Comparison of ENCODE assay signal across 13 cellular contexts in genomic region chr3:65245133-65246076, GRCh38.
DNase-seq lines count a peak whose midpoint lies in the region; ATAC-seq and TF ChIP-seq lines count a peak whose summit lies in the region.
"Had no signal": no experiment of that assay in that cellular context is flagged by ENCODE, and none has a peak within 500 bp of the region (broad histone marks: within the 10 kb centered on the region; RNA-seq: fewer than 3 reads in every experiment).

No MANE protein-coding gene starts in this region.

- H3K27ac ChIP-seq in IMR-90 (ENCODE audit: insufficient read depth, low read length) (no peak overlapping the region), suprapubic skin (no peak overlapping the region), MM.1S (ENCODE audit: low read length) (no peak overlapping the region)
- H3K27ac ChIP-seq: neutrophil had no signal

- dilution Hi-C loops in IMR-90 (cut with HindIII; ENCODE audit: low sequenced_read_pairs, unreplicated experiment): no loop called here

- H3K79me2 ChIP-seq in MM.1S (ENCODE audit: low read length): no peaks in the 10 kb centered on the region

- H3K36me3 ChIP-seq in IMR-90 (ENCODE audit: control insufficient read depth, insufficient read depth, low read length): no peaks in the 10 kb centered on the region
- H3K36me3 ChIP-seq in suprapubic skin: no peaks in the 10 kb centered on the region
- H3K36me3 ChIP-seq in MM.1S (replicated peaks; ENCODE audit: insufficient read depth, low read length): no peaks in the 10 kb centered on the region
- H3K36me3 ChIP-seq: neutrophil had no signal

- no peak overlapping the region for H3K4ac ChIP-seq in IMR-90 (ENCODE audit: low read depth, low read length)

- H3K9me3 ChIP-seq in IMR-90 (ENCODE audit: control insufficient read depth, insufficient read depth, low read length): no peaks in the 10 kb centered on the region
- H3K9me3 ChIP-seq in suprapubic skin: no peaks in the 10 kb centered on the region
- no peaks in the 10 kb centered on the region for H3K9me3 ChIP-seq in MM.1S (replicated peaks; ENCODE audit: insufficient read depth, low read length)
- H3K9me3 ChIP-seq: neutrophil had no signal

- H3F3A ChIP-seq in MM.1S (ENCODE audit: insufficient read depth, low read length): no peaks in the 10 kb centered on the region

- 60% methylated on average over 1 of the region's 9 CpGs; no CpG with 5 or more reads in 1 of the 2 experiments for WGBS in IMR-90 (ENCODE audit: extremely low coverage in 2 of 2, insufficient read length in 1 of 2), 2 experiments
- WGBS in suprapubic skin: 40% methylated on average over 9 of the region's 9 CpGs

- CTCF ChIA-PET in IMR-90 (lab: Yijun Ruan, JAX): no interaction called here

- H4K5ac ChIP-seq in IMR-90 (ENCODE audit: low read depth, low read length): no peak overlapping the region

- no peak overlapping the region for H4K8ac ChIP-seq in IMR-90 (ENCODE audit: low read depth in 2 of 2, low read length in 2 of 2)

- H2AK9ac ChIP-seq in IMR-90 (replicated peaks; ENCODE audit: low read depth, low read length, poor library complexity): no peak overlapping the region

- DNase-seq in IMR-90 (peak; percentile 1), astrocyte of the hippocampus (ENCODE audit: low read depth, low spot score) (peak; percentile 64), iris pigment epithelial cell (ENCODE audit: low read depth) (peak; percentile 6), suprapubic skin (ENCODE audit: low spot score in 2 of 2) (no peak), MM.1S (no peak)
- no peak for DNase-seq in activated T-cell treated with anti-CD3 and anti-CD28 coated beads, Interleukin-2, amount 50 U/mL, for 24 hours
- no peak for DNase-seq in activated naive CD4-positive, alpha-beta T cell treated with anti-CD3 and anti-CD28 coated beads, Interleukin-2, amount 50 U/mL, for 16 hours
- DNase-seq: activated T-cell treated with anti-CD3 and anti-CD28 coated beads, Interleukin-2, amount 50 U/mL, for 48 hours; NCI-H1930; stimulated activated CD8-positive, alpha-beta memory T cell treated with anti-CD3 and anti-CD28 coated beads, Interleukin-4, amount 100 ng/mL, for 48 hours; T-helper 1 cell had no signal

- no peak overlapping the region for H2BK15ac ChIP-seq in IMR-90 (ENCODE audit: low read depth, low read length)

- no peaks in the 10 kb centered on the region for H3K9me3 Mint-ChIP-seq in activated T-cell treated with anti-CD3 and anti-CD28 coated beads, Interleukin-2, amount 50 U/mL, for 24 hours

- TF ChIP-seq POLR2A in IMR-90 (IDR thresholded peaks at IDR 0.05; ENCODE audit: low read depth, low read length): no peak
- no peak for TF ChIP-seq POLR2A in suprapubic skin (IDR thresholded peaks at IDR 0.05)

- H3K9me1 ChIP-seq in IMR-90 (ENCODE audit: insufficient read depth, low read length): no peaks in the 10 kb centered on the region

- no peaks in the 10 kb centered on the region for H3K36me3 Mint-ChIP-seq in activated T-cell treated with anti-CD3 and anti-CD28 coated beads, Interleukin-2, amount 50 U/mL, for 24 hours (ENCODE audit: low read depth)

- H3K79me1 ChIP-seq in IMR-90 (ENCODE audit: low read depth in 1 of 2, low read length in 2 of 2): no peaks in the 10 kb centered on the region

- peak; percentile 25; the same call in 1 of the 2 replicates for TF ChIP-seq RAD21 in IMR-90 (IDR thresholded peaks at IDR 0.05; ENCODE audit: low read length)

- intact Hi-C loops in IMR-90 (cut with micrococcal nuclease): loop anchor here (1.0 kb wide), 1 partner anchor 712 kb away; no protein-coding TSS in a partner anchor

- H3K9me2 ChIP-seq in MM.1S (replicated peaks; ENCODE audit: insufficient read depth, low read length): no peaks in the 10 kb centered on the region

- no peak for TF ChIP-seq EP300 in suprapubic skin (IDR thresholded peaks at IDR 0.05)

- H2BK120ac ChIP-seq in IMR-90 (ENCODE audit: low read depth, low read length): no peak overlapping the region

- H3K56ac ChIP-seq in IMR-90 (ENCODE audit: extremely low read depth, insufficient read depth, low read length): no peak overlapping the region

- H2AFZ ChIP-seq in IMR-90 (replicated peaks; ENCODE audit: low read length, poor library complexity) (no peak overlapping the region), MM.1S (ENCODE audit: low read length) (no peak overlapping the region)

- no peak overlapping the region for H3K27ac Mint-ChIP-seq in activated T-cell treated with anti-CD3 and anti-CD28 coated beads, Interleukin-2, amount 50 U/mL, for 24 hours

- H2BK5ac ChIP-seq in IMR-90 (ENCODE audit: low read depth, low read length, poor library complexity, severe bottlenecking): no peak overlapping the region

- H2BK20ac ChIP-seq in IMR-90 (ENCODE audit: low read depth, low read length): no peak overlapping the region

- H4K91ac ChIP-seq in IMR-90 (ENCODE audit: insufficient read depth, low read depth, low read length): no peak overlapping the region

- H3K4me2 ChIP-seq in IMR-90 (ENCODE audit: low read depth, low read length): no peak overlapping the region
- no peak overlapping the region for H3K4me2 ChIP-seq in MM.1S (ENCODE audit: low read depth, low read length)

- POLR2A ChIA-PET in IMR-90 (lab: Charles Lee; ENCODE audit: unreplicated experiment): no interaction called here

- no peak overlapping the region for H3K14ac ChIP-seq in IMR-90 (replicated peaks; ENCODE audit: low read depth, low read length)

- H3K27me3 Mint-ChIP-seq in activated T-cell treated with anti-CD3 and anti-CD28 coated beads, Interleukin-2, amount 50 U/mL, for 24 hours: no peaks in the 10 kb centered on the region

- no peak overlapping the region for H3K18ac ChIP-seq in IMR-90 (ENCODE audit: low read depth, low read length)

- H3K23ac ChIP-seq in IMR-90 (ENCODE audit: low read depth, low read length): no peak overlapping the region

- no peak overlapping the region for H2AK5ac ChIP-seq in IMR-90 (ENCODE audit: low read depth, low read length)

- ATAC-seq in IMR-90 (ENCODE audit: low read depth) (no peak), HG02623 (IDR thresholded peaks at IDR 0.05; ENCODE audit: unreplicated experiment) (no peak)

- BruUV-seq in IMR-90 (replicated peaks; lab: Mats Ljungman, UMichigan): no TSS peak

- TF ChIP-seq CTCF in IMR-90 (conservative IDR thresholded peaks at IDR 0.05; ENCODE audit: low read depth, low read length): peak; percentile 24; the same call in 1 of the 2 replicates
- TF ChIP-seq CTCF in suprapubic skin (IDR thresholded peaks at IDR 0.05): peak; percentile 21 to 26
- TF ChIP-seq CTCF in MM.1S (IDR thresholded peaks at IDR 0.05; ENCODE audit: low read length): no peak; the same call in 1 of the 2 replicates

- H3K4me3 ChIP-seq in IMR-90 (ENCODE audit: insufficient read depth, low read depth, low read length): no peak overlapping the region
- H3K4me3 ChIP-seq in suprapubic skin: no peak overlapping the region
- H3K4me3 ChIP-seq in MM.1S (ENCODE audit: low read length): no peak overlapping the region

- H3K4me1 Mint-ChIP-seq in activated T-cell treated with anti-CD3 and anti-CD28 coated beads, Interleukin-2, amount 50 U/mL, for 24 hours (ENCODE audit: low read depth): no peaks in the 10 kb centered on the region

- H3K9ac ChIP-seq in IMR-90 (ENCODE audit: low read depth, low read length): no peak overlapping the region
- no peak overlapping the region for H3K9ac ChIP-seq in MM.1S (ENCODE audit: low read length)

- in situ Hi-C loops in IMR-90 (cut with MboI; ENCODE audit: low sequenced_read_pairs): loop anchor here (10.0 kb wide), 1 partner anchor 711 kb away; no protein-coding TSS in a partner anchor

- no peak overlapping the region for H3K4me3 Mint-ChIP-seq in activated T-cell treated with anti-CD3 and anti-CD28 coated beads, Interleukin-2, amount 50 U/mL, for 24 hours

- no peaks in the 10 kb centered on the region for H4K20me1 ChIP-seq in IMR-90 (ENCODE audit: insufficient read depth, low read length)
- H4K20me1 ChIP-seq in MM.1S (ENCODE audit: insufficient read depth, low read length): no peaks in the 10 kb centered on the region

- no peaks in the 10 kb centered on the region for H3K4me1 ChIP-seq in IMR-90 (ENCODE audit: control insufficient read depth, insufficient read depth, low read length)
- H3K4me1 ChIP-seq in suprapubic skin: peaks cover 5% of the 10 kb centered on the region
- H3K4me1 ChIP-seq in MM.1S (ENCODE audit: low read length): no peaks in the 10 kb centered on the region

- H3K27me3 ChIP-seq in IMR-90 (ENCODE audit: control insufficient read depth, insufficient read depth, low read length) (peaks cover 7% of the 10 kb centered on the region), suprapubic skin (no peaks in the 10 kb centered on the region), MM.1S (replicated peaks; ENCODE audit: insufficient read depth, low read length) (no peaks in the 10 kb centered on the region)
- H3K27me3 ChIP-seq: neutrophil had no signal

TF ChIP-seq in IMR-90, 13 proteins besides CTCF, POLR2A, EP300 and RAD21 (continues in another document):
- TF ChIP-seq ELK1 (IDR thresholded peaks at IDR 0.05; ENCODE audit: borderline replicate concordance, low read depth, low read length) (no peak), RCOR1 (IDR thresholded peaks at IDR 0.05; ENCODE audit: insufficient replicate concordance, low read length) (no peak), BHLHE40 (IDR thresholded peaks at IDR 0.05; ENCODE audit: low read depth, low read length) (no peak), CHD1 (IDR thresholded peaks at IDR 0.05; ENCODE audit: low read depth, low read length) (no peak), MAZ (IDR thresholded peaks at IDR 0.05; ENCODE audit: borderline replicate concordance, low read depth, low read length) (no peak), SMC3 (IDR thresholded peaks at IDR 0.05; ENCODE audit: low read depth, low read length) (no peak), MXI1 (IDR thresholded peaks at IDR 0.05; ENCODE audit: borderline replicate concordance, low read depth, low read length) (no peak), CEBPB (IDR thresholded peaks at IDR 0.05; ENCODE audit: low read depth, low read length) (no peak), FOS (IDR thresholded peaks at IDR 0.05; ENCODE audit: low read depth, low read length) (no peak)
- TF ChIP-seq, protein P1, sequence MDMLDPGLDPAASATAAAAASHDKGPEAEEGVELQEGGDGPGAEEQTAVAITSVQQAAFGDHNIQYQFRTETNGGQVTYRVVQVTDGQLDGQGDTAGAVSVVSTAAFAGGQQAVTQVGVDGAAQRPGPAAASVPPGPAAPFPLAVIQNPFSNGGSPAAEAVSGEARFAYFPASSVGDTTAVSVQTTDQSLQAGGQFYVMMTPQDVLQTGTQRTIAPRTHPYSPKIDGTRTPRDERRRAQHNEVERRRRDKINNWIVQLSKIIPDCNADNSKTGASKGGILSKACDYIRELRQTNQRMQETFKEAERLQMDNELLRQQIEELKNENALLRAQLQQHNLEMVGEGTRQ (IDR thresholded peaks at IDR 0.05; ENCODE audit: low read depth, low read length): no peak

Comparison
In these comparisons a context has a peak if more than half of its experiments do, and no peak if none do; other contexts are left out.
1. DNase-seq: peak in IMR-90 (single experiment), astrocyte of the hippocampus (single experiment) and iris pigment epithelial cell (single experiment); none in suprapubic skin (0 of 2), MM.1S (single experiment), activated T-cell treated with anti-CD3 and anti-CD28 coated beads, Interleukin-2, amount 50 U/mL, for 24 hours (single experiment) and activated naive CD4-positive, alpha-beta T cell treated with anti-CD3 and anti-CD28 coated beads, Interleukin-2, amount 50 U/mL, for 16 hours (single experiment).